In the genomic region with DNA sequence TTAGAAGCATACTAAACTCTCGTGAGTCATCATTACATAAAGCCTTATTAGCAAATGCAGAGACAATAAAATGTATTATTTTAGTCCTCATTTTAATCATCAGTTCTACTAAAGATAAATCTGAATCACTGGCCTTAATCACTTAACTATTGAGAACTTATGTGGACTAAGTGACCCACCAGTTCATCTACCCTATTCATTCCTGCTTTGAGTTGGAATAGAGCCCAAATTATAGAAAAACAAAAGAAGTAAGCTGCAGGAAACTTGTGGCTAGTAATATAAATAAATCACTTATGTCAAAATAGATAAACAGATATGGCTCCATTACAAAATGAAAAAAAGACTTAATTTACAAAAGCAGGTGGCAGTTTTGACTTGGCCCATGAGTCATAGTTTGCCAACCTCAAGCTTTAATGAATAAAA, we compare ENCODE assay signal across 22 cellular contexts.
DNase-seq lines count a peak whose midpoint lies in the region; ATAC-seq and TF ChIP-seq lines count a peak whose summit lies in the region.
"Had no signal": no experiment of that assay in that cellular context is flagged by ENCODE, and none has a peak within 500 bp of the region (broad histone marks: within the 10 kb centered on the region; RNA-seq: fewer than 3 reads in every experiment).

No MANE protein-coding gene starts in this region.

- TF ChIP-seq CTCF in astrocyte of the spinal cord (IDR thresholded peaks at IDR 0.05; ENCODE audit: low read depth, low read length), result no peak

- ATAC-seq in GM19463 (IDR thresholded peaks at IDR 0.05; ENCODE audit: unreplicated experiment) (no peak), HG03460 (IDR thresholded peaks at IDR 0.05; ENCODE audit: unreplicated experiment) (no peak)
- ATAC-seq: activated CD8-positive, alpha-beta T cell treated with anti-CD3 and anti-CD28 coated beads for 36 hours; activated T-helper 17 cell treated with anti-CD3 and anti-CD28 coated beads, Interleukin-2, amount 50 U/mL, for 72 hours; left cardiac atrium; sciatic nerve; stimulated activated memory B cell treated with anti-CD40 and anti-IgM and Interleukin-4, amounts not matched to agents 10 μg/mL and 1 μg/mL and 100 μg/mL, for 72 hours had no signal

- H3K4me3 ChIP-seq in astrocyte of the spinal cord (ENCODE audit: low read depth, low read length), result no peak overlapping the region
- H3K4me3 ChIP-seq: neural progenitor cell, upper lobe of left lung had no signal

- DNase-seq in COLO829 (ENCODE audit: low spot score) (peak; percentile 75), LHCN-M2 (ENCODE audit: low read depth) (peak; percentile 52), astrocyte of the spinal cord (ENCODE audit: low read depth, low spot score) (peak; percentile 6), iris pigment epithelial cell (ENCODE audit: low read depth) (peak; percentile 42), KBM-7 (no peak), hippocampal formation (lab: John Stamatoyannopoulos, UW) (no peak)
- DNase-seq: activated CD4-positive, alpha-beta T cell treated with anti-CD3 and anti-CD28 coated beads for 1 hour; activated CD8-positive, alpha-beta T cell treated with anti-CD3 and anti-CD28 coated beads for 36 hours; amygdala; CD8-positive, alpha-beta memory T cell; HFFc6; left cardiac atrium; NCI-H1105 treated with DMSO at 0.1 percent for 48 hours; stimulated activated CD4-positive, alpha-beta T cell treated with anti-CD3 and anti-CD28 coated beads, Interleukin-4, amount 100 ng/mL, for 4 hours; T-helper 2 cell; upper lobe of left lung had no signal

- in situ Hi-C loops in astrocyte of the spinal cord (cut with HindIII; ENCODE audit: low sequenced_read_pairs) (no loop called here), KBM-7 (cut with MboI; ENCODE audit: low pct_unique_long_range_greater_than_20kb, low sequenced_read_pairs) (no loop called here)

Comparison
In these comparisons a context has a peak if more than half of its experiments do, and no peak if none do; other contexts are left out.
1. DNase-seq: peak in COLO829 (single experiment), LHCN-M2 (single experiment), astrocyte of the spinal cord (single experiment) and iris pigment epithelial cell (single experiment); none in KBM-7 (single experiment) and hippocampal formation (0 of 2).